ENCODE assay signal across 36 cellular contexts in the genomic region with DNA sequence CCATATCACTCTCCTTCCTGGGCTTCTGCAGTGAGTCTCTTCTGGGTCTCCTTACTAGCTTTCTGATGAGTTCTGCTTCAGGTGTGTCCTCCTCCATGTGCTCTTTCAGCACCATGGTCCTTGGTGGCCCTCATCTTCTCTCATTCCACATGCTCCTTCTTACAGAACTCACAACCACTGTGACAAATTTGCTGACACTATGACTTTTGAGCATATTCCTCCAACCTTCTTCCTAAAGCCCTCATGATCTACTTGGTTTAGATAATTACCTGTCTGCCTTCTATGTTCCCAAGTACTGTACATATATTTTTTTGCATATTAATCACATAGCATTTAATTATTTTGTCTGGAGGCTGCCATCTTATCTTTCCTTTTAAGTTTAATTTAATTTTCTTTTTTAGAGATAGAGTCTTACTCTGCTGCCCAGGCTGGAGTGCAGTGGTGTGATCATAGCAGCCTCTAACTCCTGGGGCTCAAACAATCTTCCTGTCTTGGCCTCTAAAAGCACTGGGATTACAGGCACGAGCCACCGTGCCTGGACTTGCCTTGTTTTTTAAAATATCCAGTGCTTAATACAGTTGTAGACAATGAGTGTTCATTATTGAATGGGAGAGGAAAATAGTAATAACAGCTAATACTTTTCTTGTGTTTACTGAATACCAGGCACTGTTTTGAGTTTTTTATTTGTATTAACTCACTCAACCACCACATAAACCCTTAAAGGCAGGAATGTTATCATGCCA. TPM values are rescaled to one million over a fixed set of nuclear protein-coding genes. Genes with fewer than 3 reads are reported as not detected.
"Had no signal": no experiment of that assay in that cellular context is flagged by ENCODE, and none has a peak within 500 bp of the region (broad histone marks: within the 10 kb centered on the region; RNA-seq: fewer than 3 reads in every experiment).

No MANE protein-coding gene starts in this region.

- H3K27me3 ChIP-seq: ascending aorta had no signal

- H3K36me3 Mint-ChIP-seq: activated CD8-positive, alpha-beta memory T cell treated with anti-CD3 and anti-CD28 coated beads, Interleukin-2, amount 10 ng/mL, durations not matched to agents 7 days and 5 days; activated naive CD4-positive, alpha-beta T cell treated with anti-CD3 and anti-CD28 coated beads, Interleukin-2, amount 10 ng/mL, durations not matched to agents 7 days and 5 days; activated naive CD8-positive, alpha-beta T cell; activated naive CD8-positive, alpha-beta T cell treated with anti-CD3 and anti-CD28 coated beads, Interleukin-2, amount 10 ng/mL, durations not matched to agents 7 days and 5 days; brain; WTC11 had no signal

- H3K4me1 Mint-ChIP-seq: activated CD4-positive, alpha-beta memory T cell treated with anti-CD3 and anti-CD28 coated beads, Interleukin-2, amount 10 ng/mL, durations not matched to agents 7 days and 5 days; activated CD4-positive, alpha-beta T cell treated with anti-CD3 and anti-CD28 coated beads, Interleukin-2, amount 10 ng/mL, durations not matched to agents 7 days and 5 days; activated naive CD4-positive, alpha-beta T cell treated with anti-CD3 and anti-CD28 coated beads, Interleukin-2, amount 10 ng/mL, durations not matched to agents 7 days and 5 days; activated naive CD4-positive, alpha-beta T cell treated with anti-CD3 and anti-CD28 coated beads, Interleukin-2, amount 50 U/mL, for 24 hours; activated naive CD8-positive, alpha-beta T cell treated with anti-CD3 and anti-CD28 coated beads, Interleukin-2, amount 10 ng/mL, durations not matched to agents 7 days and 5 days had no signal

- H3K9me3 ChIP-seq: ascending aorta had no signal

- H3K36me3 ChIP-seq: ascending aorta, WERI-Rb-1 had no signal

- H3K9me3 Mint-ChIP-seq: activated CD4-positive, alpha-beta memory T cell treated with anti-CD3 and anti-CD28 coated beads, Interleukin-2, amount 10 ng/mL, durations not matched to agents 7 days and 5 days; activated CD4-positive, alpha-beta T cell treated with anti-CD3 and anti-CD28 coated beads, Interleukin-2, amount 10 ng/mL, durations not matched to agents 7 days and 5 days; activated naive CD4-positive, alpha-beta T cell treated with anti-CD3 and anti-CD28 coated beads, Interleukin-2, amount 10 ng/mL, durations not matched to agents 7 days and 5 days; activated naive CD8-positive, alpha-beta T cell treated with anti-CD3 and anti-CD28 coated beads, Interleukin-2, amount 10 ng/mL, durations not matched to agents 7 days and 5 days; activated naive CD8-positive, alpha-beta T cell treated with anti-CD3 and anti-CD28 coated beads, Interleukin-2, amount 50 U/mL, for 24 hours; activated T-cell treated with anti-CD3 and anti-CD28 coated beads, Interleukin-2, amount 50 U/mL, for 24 hours; activated T-helper 2 cell treated with anti-CD3 and anti-CD28 coated beads, Interferon-gamma antibody, Interleukin-2, Interleukin-4, amounts not matched to agents 10 μg/mL and 5 μg/mL and 100 μg/mL, durations not matched to agents 14 hours and 24 hours and 36 hours; brain; T-helper 1 cell treated with Interleukin-12 subunit alpha and Interleukin-12 subunit beta and Interleukin-4 antibody, amounts not matched to agents 30 μg/mL and 1 μg/mL, for 36 hours; T-helper 2 cell treated with Interferon-gamma antibody and Interleukin-4, amounts not matched to agents 5 μg/mL and 100 μg/mL, for 36 hours had no signal

- H3K27me3 Mint-ChIP-seq: activated naive CD4-positive, alpha-beta T cell treated with anti-CD3 and anti-CD28 coated beads, Interleukin-2, amount 10 ng/mL, durations not matched to agents 7 days and 5 days; brain had no signal

- H3K4me1 ChIP-seq: ascending aorta had no signal

- H3K27ac Mint-ChIP-seq: activated CD4-positive, alpha-beta memory T cell treated with anti-CD3 and anti-CD28 coated beads, Interleukin-2, amount 10 ng/mL, durations not matched to agents 7 days and 5 days; activated CD4-positive, alpha-beta T cell treated with anti-CD3 and anti-CD28 coated beads for 36 hours; activated CD4-positive, alpha-beta T cell treated with anti-CD3 and anti-CD28 coated beads, Interleukin-2, amount 10 ng/mL, durations not matched to agents 7 days and 5 days; activated CD8-positive, alpha-beta memory T cell treated with anti-CD3 and anti-CD28 coated beads, Interleukin-2, amount 10 ng/mL, durations not matched to agents 7 days and 5 days; activated CD8-positive, alpha-beta T cell treated with anti-CD3 and anti-CD28 coated beads, Interleukin-2, amount 10 ng/mL, durations not matched to agents 7 days and 5 days; activated naive CD4-positive, alpha-beta T cell treated with anti-CD3 and anti-CD28 coated beads, Interleukin-2, amount 10 ng/mL, durations not matched to agents 7 days and 5 days; activated naive CD4-positive, alpha-beta T cell treated with anti-CD3 and anti-CD28 coated beads, Interleukin-2, amount 50 U/mL, for 24 hours; activated naive CD8-positive, alpha-beta T cell; activated naive CD8-positive, alpha-beta T cell treated with anti-CD3 and anti-CD28 coated beads, Interleukin-2, amount 10 ng/mL, durations not matched to agents 7 days and 5 days; activated naive CD8-positive, alpha-beta T cell treated with anti-CD3 and anti-CD28 coated beads, Interleukin-2, amount 50 U/mL, for 24 hours; activated T-cell treated with anti-CD3 and anti-CD28 coated beads, Interleukin-2, amount 50 U/mL, for 24 hours; activated T-helper 2 cell treated with anti-CD3 and anti-CD28 coated beads, Interferon-gamma antibody, Interleukin-2, Interleukin-4, amounts not matched to agents 10 μg/mL and 5 μg/mL and 100 μg/mL, durations not matched to agents 14 hours and 24 hours and 36 hours; brain; T-helper 1 cell treated with Interleukin-12 subunit alpha and Interleukin-12 subunit beta and Interleukin-4 antibody, amounts not matched to agents 30 μg/mL and 1 μg/mL, for 36 hours; T-helper 2 cell treated with Interferon-gamma antibody and Interleukin-4, amounts not matched to agents 5 μg/mL and 100 μg/mL, for 36 hours; WTC11 had no signal

- H3K4me3 Mint-ChIP-seq: activated CD4-positive, alpha-beta memory T cell treated with anti-CD3 and anti-CD28 coated beads, Interleukin-2, amount 10 ng/mL, durations not matched to agents 7 days and 5 days; activated CD4-positive, alpha-beta T cell treated with anti-CD3 and anti-CD28 coated beads for 36 hours; activated CD4-positive, alpha-beta T cell treated with anti-CD3 and anti-CD28 coated beads, Interleukin-2, amount 10 ng/mL, durations not matched to agents 7 days and 5 days; activated CD8-positive, alpha-beta memory T cell treated with anti-CD3 and anti-CD28 coated beads, Interleukin-2, amount 10 ng/mL, durations not matched to agents 7 days and 5 days; activated CD8-positive, alpha-beta T cell treated with anti-CD3 and anti-CD28 coated beads, Interleukin-2, amount 10 ng/mL, durations not matched to agents 7 days and 5 days; activated naive CD4-positive, alpha-beta T cell treated with anti-CD3 and anti-CD28 coated beads, Interleukin-2, amount 10 ng/mL, durations not matched to agents 7 days and 5 days; activated naive CD4-positive, alpha-beta T cell treated with anti-CD3 and anti-CD28 coated beads, Interleukin-2, amount 50 U/mL, for 24 hours; activated naive CD8-positive, alpha-beta T cell; activated naive CD8-positive, alpha-beta T cell treated with anti-CD3 and anti-CD28 coated beads, Interleukin-2, amount 10 ng/mL, durations not matched to agents 7 days and 5 days; activated naive CD8-positive, alpha-beta T cell treated with anti-CD3 and anti-CD28 coated beads, Interleukin-2, amount 50 U/mL, for 24 hours; activated T-cell treated with anti-CD3 and anti-CD28 coated beads, Interleukin-2, amount 50 U/mL, for 24 hours; brain; T-helper 1 cell treated with Interleukin-12 subunit alpha and Interleukin-12 subunit beta and Interleukin-4 antibody, amounts not matched to agents 30 μg/mL and 1 μg/mL, for 36 hours; T-helper 2 cell treated with Interferon-gamma antibody and Interleukin-4, amounts not matched to agents 5 μg/mL and 100 μg/mL, for 36 hours; WTC11 had no signal

- DNase-seq: activated CD4-positive, alpha-beta memory T cell treated with anti-CD3 and anti-CD28 coated beads, Interleukin-2, amount 10 ng/mL, durations not matched to agents 7 days and 5 days; activated CD4-positive, alpha-beta T cell treated with anti-CD3 and anti-CD28 coated beads for 1 hour; activated CD4-positive, alpha-beta T cell treated with anti-CD3 and anti-CD28 coated beads for 36 hours; activated CD4-positive, alpha-beta T cell treated with anti-CD3 and anti-CD28 coated beads for 48 hours; activated CD4-positive, alpha-beta T cell treated with anti-CD3 and anti-CD28 coated beads, Interleukin-2, amount 10 ng/mL, durations not matched to agents 7 days and 5 days; activated CD4-positive, alpha-beta T cell treated with anti-CD3 and anti-CD28 coated beads, Interleukin-2, amount 50 U/mL, for 48 hours; activated CD4-positive, CD25-positive, alpha-beta regulatory T cell; activated CD8-positive, alpha-beta memory T cell treated with anti-CD3 and anti-CD28 coated beads for 24 hours; activated CD8-positive, alpha-beta memory T cell treated with anti-CD3 and anti-CD28 coated beads, Interleukin-2, amount 10 ng/mL, durations not matched to agents 7 days and 5 days; activated CD8-positive, alpha-beta memory T cell treated with anti-CD3 and anti-CD28 coated beads, Interleukin-2, amount 50 U/mL, for 48 hours; activated CD8-positive, alpha-beta T cell treated with anti-CD3 and anti-CD28 coated beads, Interleukin-2, amount 10 ng/mL, durations not matched to agents 7 days and 5 days; activated effector memory CD4-positive, alpha-beta T cell treated with Interleukin-2 at 50 U/mL for 16 hours; activated gamma-delta T cell; activated naive CD4-positive, alpha-beta T cell treated with anti-CD3 and anti-CD28 coated beads, Interleukin-2, amount 10 ng/mL, durations not matched to agents 7 days and 5 days; activated naive CD4-positive, alpha-beta T cell treated with Interleukin-2 at 50 U/mL for 16 hours; activated naive CD8-positive, alpha-beta T cell treated with anti-CD3 and anti-CD28 coated beads, Interleukin-2, amount 10 ng/mL, durations not matched to agents 7 days and 5 days; activated naive CD8-positive, alpha-beta T cell treated with anti-CD3 and anti-CD28 coated beads, Interleukin-2, amount 50 U/mL, for 24 hours; activated T-cell treated with anti-CD3 and anti-CD28 coated beads, Interleukin-2, amount 50 U/mL, for 24 hours; activated T-cell treated with anti-CD3 and anti-CD28 coated beads, Interleukin-2, amount 50 U/mL, for 48 hours; amygdala; anterior cingulate cortex; central memory CD4-positive, alpha-beta T cell; T-helper 1 cell; T-helper 2 cell; T-helper 9 cell; WERI-Rb-1 had no signal

- FAIRE-seq: TTC549 had no signal

- ATAC-seq: activated CD4-positive, alpha-beta T cell treated with anti-CD3 and anti-CD28 coated beads for 36 hours; activated CD4-positive, CD25-positive, alpha-beta regulatory T cell treated with anti-CD3 and anti-CD28 coated beads, Interleukin-2, amount 50 U/mL, for 24 hours; activated CD8-positive, alpha-beta memory T cell treated with anti-CD3 and anti-CD28 coated beads, Interleukin-2, amount 10 ng/mL, durations not matched to agents 7 days and 5 days; activated CD8-positive, alpha-beta T cell treated with anti-CD3 and anti-CD28 coated beads, Interleukin-2, amount 10 ng/mL, durations not matched to agents 7 days and 5 days; activated naive CD8-positive, alpha-beta T cell treated with anti-CD3 and anti-CD28 coated beads, Interleukin-2, amount 50 U/mL, for 24 hours; WTC11 had no signal

- H3K4me3 ChIP-seq: ascending aorta had no signal

- H3K27ac ChIP-seq: ascending aorta, WERI-Rb-1 had no signal

RNA-seq across cellular contexts. Expression of gene FAM216B, which starts 23.5 kb away (rescaled TPM):
- total RNA-seq: activated CD4-positive, alpha-beta memory T cell treated with anti-CD3 and anti-CD28 coated beads, Interleukin-2, amount 10 ng/mL, durations not matched to agents 7 days and 5 days; activated CD4-positive, alpha-beta T cell treated with anti-CD3 and anti-CD28 coated beads for 36 hours; activated CD4-positive, alpha-beta T cell treated with anti-CD3 and anti-CD28 coated beads, Interleukin-2, amount 10 ng/mL, durations not matched to agents 7 days and 5 days; activated CD8-positive, alpha-beta memory T cell treated with anti-CD3 and anti-CD28 coated beads, Interleukin-2, amount 10 ng/mL, durations not matched to agents 7 days and 5 days; activated CD8-positive, alpha-beta T cell treated with anti-CD3 and anti-CD28 coated beads, Interleukin-2, amount 10 ng/mL, durations not matched to agents 7 days and 5 days; activated naive CD8-positive, alpha-beta T cell treated with anti-CD3 and anti-CD28 coated beads, Interleukin-2, amount 10 ng/mL, durations not matched to agents 7 days and 5 days; activated T-helper 2 cell treated with anti-CD3 and anti-CD28 coated beads, Interferon-gamma antibody, Interleukin-2, Interleukin-4, amounts not matched to agents 10 μg/mL and 5 μg/mL and 100 μg/mL, durations not matched to agents 14 hours and 24 hours and 36 hours; ascending aorta; WTC11 had no signal
